8 cellular contexts compared by ENCODE assay signal in the genomic region with DNA sequence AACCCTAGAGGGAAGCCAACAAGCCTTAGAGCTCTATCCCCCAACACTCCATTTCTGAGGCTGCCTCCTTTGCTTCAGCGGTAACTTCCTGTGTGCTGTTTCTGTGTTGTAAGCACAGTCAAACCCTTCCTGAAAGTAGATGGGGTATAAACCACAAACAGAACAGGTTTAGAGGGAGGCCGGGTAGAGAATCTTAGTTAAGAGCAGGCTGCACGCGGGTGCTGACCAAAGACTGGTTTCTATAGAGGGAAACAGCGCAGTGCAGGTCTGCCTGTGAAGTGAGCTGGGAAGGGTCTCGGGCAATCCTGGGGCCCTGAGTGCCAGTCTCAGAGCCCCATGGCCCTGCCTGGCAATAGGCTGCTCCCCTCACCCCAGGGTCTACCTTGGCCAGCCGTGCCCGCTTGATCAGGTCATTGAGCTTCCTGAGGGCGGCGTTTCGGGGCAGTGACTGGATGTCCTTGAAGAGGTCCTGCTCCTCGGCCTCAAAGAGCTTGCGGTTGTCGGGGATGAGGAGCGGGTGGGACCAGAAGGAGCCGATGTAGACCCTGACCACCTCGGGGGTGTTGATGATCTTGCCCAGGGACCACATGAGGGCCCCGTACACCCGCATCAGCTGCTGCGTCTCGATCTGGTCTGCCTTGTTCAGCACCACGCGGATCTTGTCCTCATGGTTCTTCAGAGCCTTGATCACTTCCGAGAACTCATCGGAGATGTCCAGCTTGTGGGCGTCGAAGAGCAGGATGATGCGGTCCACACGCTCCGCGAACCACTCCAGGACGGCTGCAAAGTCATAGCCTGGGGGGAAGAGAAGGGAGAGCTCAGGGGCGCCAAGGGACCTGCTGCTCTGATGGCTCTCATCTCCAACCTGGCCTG. TPM values are rescaled to one million over a fixed set of nuclear protein-coding genes. Genes with fewer than 3 reads are reported as not detected.
DNase-seq lines count a peak whose midpoint lies in the region; ATAC-seq, FAIRE-seq and TF ChIP-seq lines count a peak whose summit lies in the region.

No MANE protein-coding gene starts in this region.

- no peak for TF ChIP-seq CTCF in activated B cell treated with CpG ODN at 0.5 μM for 24 hours (IDR thresholded peaks at IDR 0.05)
- no peak for TF ChIP-seq CTCF in mesothelial cell of epicardium (IDR thresholded peaks at IDR 0.05; ENCODE audit: unreplicated experiment)

- DNase-seq in CD1c-positive myeloid dendritic cell (ENCODE audit: extremely low spot score) (peak; percentile 70), GM19239 (ENCODE audit: insufficient read length, low spot score) (peak; percentile 91), activated B cell treated with CpG ODN at 0.5 μM for 24 hours (no peak), mesothelial cell of epicardium (ENCODE audit: low spot score in 2 of 2, unreplicated experiment in 2 of 2) (no peak), Ammon's horn (ENCODE audit: low spot score) (no peak), SW 1271 (lab: John Stamatoyannopoulos, UW) (no peak), amygdala (lab: John Stamatoyannopoulos, UW) (no peak)

- peak; percentile 80 for ATAC-seq in HG03175 (IDR thresholded peaks at IDR 0.05; ENCODE audit: unreplicated experiment)
- ATAC-seq in activated B cell treated with CpG ODN at 0.5 μM for 24 hours (ENCODE audit: low read depth) = peak; percentile 77

- peaks cover 94% of the 10 kb centered on the region for H3K4me1 Mint-ChIP-seq in activated B cell treated with CpG ODN at 0.5 μM for 24 hours
- peaks cover 25% of the 10 kb centered on the region for H3K4me1 Mint-ChIP-seq in mesothelial cell of epicardium

- H3K27me3 Mint-ChIP-seq in activated B cell treated with CpG ODN at 0.5 μM for 24 hours = no peaks in the 10 kb centered on the region
- H3K27me3 Mint-ChIP-seq in mesothelial cell of epicardium (ENCODE audit: low read depth) = no peaks in the 10 kb centered on the region

- intact Hi-C loops in activated B cell treated with CpG ODN at 0.5 μM for 24 hours (cut with micrococcal nuclease) = loop anchor here (1.0 to 2.0 kb wide), 2 partner anchors 8 to 19 kb away; a partner anchor contains a TSS

- peak overlapping the region; percentile 63 for H3K4me3 Mint-ChIP-seq in activated B cell treated with CpG ODN at 0.5 μM for 24 hours
- no peak overlapping the region for H3K4me3 Mint-ChIP-seq in mesothelial cell of epicardium

- POLR2A ChIA-PET in activated B cell treated with CpG ODN at 0.5 μM for 24 hours (lab: Charles Lee) = interaction anchor here (0.7 to 27.6 kb wide), 10 partner anchors 5 to 639 kb away, joined by 3 to 1194 read pairs (median 5); a partner anchor contains a TSS

- peak; percentile 99 for FAIRE-seq in GM19239 (lab: Jason Lieb, UNC)

- peak overlapping the region; percentile 90 for H3K27ac Mint-ChIP-seq in activated B cell treated with CpG ODN at 0.5 μM for 24 hours
- peak overlapping the region; percentile 50 for H3K27ac Mint-ChIP-seq in mesothelial cell of epicardium

- H3K9me3 Mint-ChIP-seq in activated B cell treated with CpG ODN at 0.5 μM for 24 hours = no peaks in the 10 kb centered on the region
- H3K9me3 Mint-ChIP-seq in mesothelial cell of epicardium = no peaks in the 10 kb centered on the region

- CTCF ChIA-PET in activated B cell treated with CpG ODN at 0.5 μM for 24 hours (lab: Charles Lee) = interaction anchor here (0.7 to 13.8 kb wide), 9 partner anchors 9 to 33 kb away, joined by 3 to 213 read pairs (median 8); a partner anchor contains a TSS

- H3K36me3 Mint-ChIP-seq in activated B cell treated with CpG ODN at 0.5 μM for 24 hours (ENCODE audit: low read depth) (peaks cover 54% of the 10 kb centered on the region), mesothelial cell of epicardium (peaks cover 11% of the 10 kb centered on the region)

RNA-seq across cellular contexts. Expression of a gene that starts 15.3 kb away (rescaled TPM):
- 2.2 and 3.7 TPM in 2 replicates for total RNA-seq in activated B cell treated with CpG ODN at 0.5 μM for 24 hours
- 24.6 to 30.1 TPM (median 25.0 TPM) in 3 replicates for total RNA-seq in mesothelial cell of epicardium

RNA-seq across cellular contexts. Expression of a gene that starts 18.6 kb away (rescaled TPM):
- 357 and 360 TPM in 2 replicates for total RNA-seq in activated B cell treated with CpG ODN at 0.5 μM for 24 hours
- 84.9 to 94.5 TPM (median 86.8 TPM) in 3 replicates for total RNA-seq in mesothelial cell of epicardium

RNA-seq across cellular contexts. Expression of a gene that starts 49.4 kb away (rescaled TPM):
- 35.1 and 44.6 TPM in 2 replicates for total RNA-seq in activated B cell treated with CpG ODN at 0.5 μM for 24 hours
- total RNA-seq in mesothelial cell of epicardium = 44.5 to 45.4 TPM (median 44.9 TPM) in 3 replicates

RNA-seq across cellular contexts. Expression of a gene that starts 56.8 kb away (rescaled TPM):
- total RNA-seq in activated B cell treated with CpG ODN at 0.5 μM for 24 hours (69.1 and 73.6 TPM in 2 replicates), mesothelial cell of epicardium (23.7 to 25.8 TPM (median 25.0 TPM) in 3 replicates)

RNA-seq across cellular contexts. Expression of a gene that starts 57.2 kb away (rescaled TPM):
- total RNA-seq in activated B cell treated with CpG ODN at 0.5 μM for 24 hours = 31.2 and 35.0 TPM in 2 replicates
- 29.8 to 32.9 TPM (median 31.7 TPM) in 3 replicates for total RNA-seq in mesothelial cell of epicardium

Comparison
In these comparisons a context has a peak if more than half of its experiments do, and no peak if none do; other contexts are left out.
1. DNase-seq: peak in CD1c-positive myeloid dendritic cell (single experiment) and GM19239 (single experiment); none in activated B cell treated with CpG ODN at 0.5 μM for 24 hours (single experiment), mesothelial cell of epicardium (0 of 2), Ammon's horn (single experiment), SW 1271 (0 of 2) and amygdala (0 of 56).